In genomic region chr5:110625376-110625999, GRCh38 we compare ENCODE assay signal across 8 cellular contexts.
A peak's percentile ranks its signal among the peaks of the same experiment; 100 is the strongest.
DNase-seq lines count a peak whose midpoint lies in the region; ATAC-seq and TF ChIP-seq lines count a peak whose summit lies in the region.

No MANE protein-coding gene starts in this region.

- H3K27ac ChIP-seq in vagina, result no peak overlapping the region

- no peaks in the 10 kb centered on the region for H3K36me3 Mint-ChIP-seq in nephron (ENCODE audit: low read depth)

- no peak overlapping the region for H3K4me3 Mint-ChIP-seq in nephron

- H3K27me3 ChIP-seq in vagina, result no peaks in the 10 kb centered on the region

- H3K9me3 ChIP-seq in vagina, result no peaks in the 10 kb centered on the region

- TF ChIP-seq CTCF in nephron (IDR thresholded peaks at IDR 0.05; ENCODE audit: unreplicated experiment in 3 of 3) (peak; percentile 38 to 69 (median 51)), vagina (IDR thresholded peaks at IDR 0.05) (peak in 1 of 3 experiments; percentile 18)

- DNase-seq in SIG-M5 treated with dmso at 0.1 percent for 504 hours (lab: John Stamatoyannopoulos, UW; ENCODE audit: unreplicated experiment) (peak; percentile 50), SIG-M5 (lab: John Stamatoyannopoulos, UW) (no peak), NCI-H510A (lab: John Stamatoyannopoulos, UW) (peak; percentile 8), vagina (ENCODE audit: extremely low spot score in 2 of 2) (no peak)
- peak; percentile 9 for DNase-seq in central memory CD4-positive, alpha-beta T cell
- DNase-seq in effector CD4-positive, alpha-beta T cell, result no peak

- H3K9me3 Mint-ChIP-seq in nephron, result no peaks in the 10 kb centered on the region

- H3K4me3 ChIP-seq in vagina, result no peak overlapping the region

- intact Hi-C loops in vagina (cut with DNase I), result no loop called here

- no peak for TF ChIP-seq POLR2A in vagina (IDR thresholded peaks at IDR 0.05)

- peaks cover 12% of the 10 kb centered on the region for H3K4me1 Mint-ChIP-seq in nephron

- no peaks in the 10 kb centered on the region for H3K4me1 ChIP-seq in vagina

- H3K36me3 ChIP-seq in vagina, result no peaks in the 10 kb centered on the region

- no peak overlapping the region for H3K27ac Mint-ChIP-seq in nephron

- ATAC-seq in HG03469 (IDR thresholded peaks at IDR 0.05; ENCODE audit: unreplicated experiment), result no peak

- H3K27me3 Mint-ChIP-seq in nephron (ENCODE audit: low read depth), result no peaks in the 10 kb centered on the region

Comparison
In these comparisons a context has a peak if more than half of its experiments do, and no peak if none do; other contexts are left out.
1. DNase-seq: peak in SIG-M5 treated with dmso at 0.1 percent for 504 hours (single experiment), NCI-H510A (single experiment) and central memory CD4-positive, alpha-beta T cell (single experiment); none in SIG-M5 (single experiment), vagina (0 of 2) and effector CD4-positive, alpha-beta T cell (single experiment).